8 cellular contexts compared by ENCODE assay signal in the genomic region with DNA sequence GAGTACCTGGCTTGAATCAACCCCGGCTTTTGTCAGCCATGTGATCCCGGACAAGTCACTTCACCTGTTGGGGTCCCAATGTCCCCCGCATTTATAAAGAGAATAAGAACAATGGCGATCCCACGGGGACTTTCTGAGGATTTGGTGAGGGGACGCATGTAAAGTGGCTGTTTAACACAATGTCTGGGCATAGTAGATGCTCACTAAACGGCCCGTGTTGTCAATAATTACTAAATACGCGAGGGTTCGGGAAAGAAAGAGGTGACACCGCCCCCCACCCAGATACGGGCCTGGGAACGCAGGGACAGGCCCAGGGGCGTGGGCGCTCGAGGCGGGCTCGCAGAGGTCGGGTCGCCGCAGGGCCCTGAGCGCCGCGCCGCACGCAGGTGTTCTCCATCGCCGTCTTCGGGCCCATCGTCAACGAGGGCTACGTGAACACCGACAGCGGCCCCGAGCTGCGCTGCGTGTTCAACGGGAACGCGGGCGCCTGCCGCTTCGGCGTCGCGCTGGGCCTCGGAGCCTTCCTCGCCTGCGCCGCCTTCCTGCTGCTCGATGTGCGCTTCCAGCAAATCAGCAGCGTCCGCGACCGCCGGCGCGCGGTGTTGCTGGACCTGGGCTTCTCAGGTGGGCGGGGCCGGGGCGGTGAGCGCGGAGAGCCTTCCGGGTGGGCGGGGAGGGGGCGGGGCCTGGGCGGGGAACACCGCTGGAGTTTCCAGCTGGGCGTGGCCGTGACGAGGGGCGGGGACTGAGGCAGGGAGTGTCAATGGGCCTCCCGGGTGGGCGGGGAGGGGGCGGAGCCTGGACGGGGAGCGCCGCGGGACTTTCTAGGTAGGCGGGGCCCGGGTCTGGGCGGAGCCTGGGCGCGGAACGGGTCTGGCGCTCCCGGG. TPM values are rescaled to one million over a fixed set of nuclear protein-coding genes. Genes with fewer than 3 reads are reported as not detected.
DNase-seq lines count a peak whose midpoint lies in the region; ATAC-seq and TF ChIP-seq lines count a peak whose summit lies in the region.

No MANE protein-coding gene starts in this region.

- no peak for TF ChIP-seq CTCF in cardiac muscle cell (IDR thresholded peaks at IDR 0.05; ENCODE audit: low read depth, low read length)
- no peak for TF ChIP-seq CTCF in thoracic aorta (IDR thresholded peaks at IDR 0.05)

- H4K12ac ChIP-seq in trophoblast cell (ENCODE audit: low read depth, low read length): no peak overlapping the region

- no peak overlapping the region for H3K4ac ChIP-seq in trophoblast cell (ENCODE audit: low read depth, low read length)

- DNase-seq in T follicular helper cell (ENCODE audit: low read depth) (peak; percentile 99), cardiac muscle cell (ENCODE audit: low read depth in 1 of 2, low spot score in 1 of 2) (peak; percentile 93 to 95), trophoblast cell (peak; percentile 86 to 92), thoracic aorta (ENCODE audit: low spot score) (peak; percentile 67), cortex of kidney (lab: John Stamatoyannopoulos, UW) (no peak)
- peak; percentile 97 for DNase-seq in activated naive CD8-positive, alpha-beta T cell treated with anti-CD3 and anti-CD28 coated beads, Interleukin-2, amount 50 U/mL, for 24 hours

- H3K4me1 Mint-ChIP-seq in activated naive CD8-positive, alpha-beta T cell treated with anti-CD3 and anti-CD28 coated beads, Interleukin-2, amount 50 U/mL, for 24 hours: peaks cover 39% of the 10 kb centered on the region

- peak overlapping the region; percentile 70 for H3K4me3 Mint-ChIP-seq in activated naive CD8-positive, alpha-beta T cell treated with anti-CD3 and anti-CD28 coated beads, Interleukin-2, amount 50 U/mL, for 24 hours

- H3K27ac ChIP-seq in cardiac muscle cell: no peak overlapping the region
- no peak overlapping the region for H3K27ac ChIP-seq in trophoblast cell (ENCODE audit: low read depth, low read length)
- H3K27ac ChIP-seq in thoracic aorta: no peak overlapping the region

- no peak overlapping the region for H2BK120ac ChIP-seq in trophoblast cell (ENCODE audit: insufficient read depth, low read length, poor library complexity)

- H3K23ac ChIP-seq in trophoblast cell (ENCODE audit: low read length): no peak overlapping the region

- peak overlapping the region; percentile 89 for H2AFZ ChIP-seq in trophoblast cell (ENCODE audit: insufficient read depth, low read length, poor library complexity)

- peak overlapping the region; percentile 42 for H3K4me2 ChIP-seq in trophoblast cell (ENCODE audit: low read length)

- H3K36me3 ChIP-seq in cardiac muscle cell: no peaks in the 10 kb centered on the region
- H3K36me3 ChIP-seq in trophoblast cell (ENCODE audit: control insufficient read depth in 1 of 2, insufficient read depth in 2 of 2, low read length in 2 of 2): peaks cover 4 to 6% of the 10 kb centered on the region in 2 experiments
- peaks cover 4% of the 10 kb centered on the region for H3K36me3 ChIP-seq in thoracic aorta

- H3K27me3 Mint-ChIP-seq in activated naive CD8-positive, alpha-beta T cell treated with anti-CD3 and anti-CD28 coated beads, Interleukin-2, amount 50 U/mL, for 24 hours: peaks cover 13% of the 10 kb centered on the region

- H3K27ac Mint-ChIP-seq in activated naive CD8-positive, alpha-beta T cell treated with anti-CD3 and anti-CD28 coated beads, Interleukin-2, amount 50 U/mL, for 24 hours: peak overlapping the region; percentile 82

- H3K9me3 Mint-ChIP-seq in activated naive CD8-positive, alpha-beta T cell treated with anti-CD3 and anti-CD28 coated beads, Interleukin-2, amount 50 U/mL, for 24 hours: no peaks in the 10 kb centered on the region

- peak overlapping the region; percentile 87 for H4K8ac ChIP-seq in trophoblast cell (ENCODE audit: low read depth, low read length)

- peaks cover 5% of the 10 kb centered on the region for H3K79me1 ChIP-seq in trophoblast cell (ENCODE audit: low read length)

- H3K14ac ChIP-seq in trophoblast cell (ENCODE audit: low read length): peak overlapping the region; percentile 53

- H3K27me3 ChIP-seq in cardiac muscle cell (peaks cover 26% of the 10 kb centered on the region), trophoblast cell (ENCODE audit: insufficient read depth, low read length) (peaks cover 33% of the 10 kb centered on the region), thoracic aorta (replicated peaks; ENCODE audit: insufficient read depth) (peaks cover 7% of the 10 kb centered on the region)

- peak overlapping the region; percentile 25 for H2BK12ac ChIP-seq in trophoblast cell (ENCODE audit: low read length)

- no peaks in the 10 kb centered on the region for H3K9me3 ChIP-seq in cardiac muscle cell (ENCODE audit: low read depth)
- peaks cover 19% of the 10 kb centered on the region for H3K9me3 ChIP-seq in trophoblast cell (ENCODE audit: insufficient read depth, low read depth, low read length)
- no peaks in the 10 kb centered on the region for H3K9me3 ChIP-seq in thoracic aorta

- peak overlapping the region; percentile 56 for H4K91ac ChIP-seq in trophoblast cell (ENCODE audit: low read depth, low read length)

- no peak overlapping the region for H2BK5ac ChIP-seq in trophoblast cell (ENCODE audit: low read depth, low read length, poor library complexity)

- H3K4me3 ChIP-seq in cardiac muscle cell (peak overlapping the region; percentile 1), trophoblast cell (ENCODE audit: low read depth, low read length) (peak overlapping the region; percentile 42), thoracic aorta (peak overlapping the region; percentile 65)

- no peaks in the 10 kb centered on the region for H3K79me2 ChIP-seq in trophoblast cell (ENCODE audit: control insufficient read depth, insufficient read depth, low read length, poor library complexity)

- no peak overlapping the region for H2AK5ac ChIP-seq in trophoblast cell (ENCODE audit: low read length)

- H3K4me1 ChIP-seq in cardiac muscle cell (ENCODE audit: low read depth): no peaks in the 10 kb centered on the region
- H3K4me1 ChIP-seq in trophoblast cell (ENCODE audit: control insufficient read depth in 1 of 2, insufficient read depth in 2 of 2, low read length in 2 of 2): peaks cover 9 to 18% of the 10 kb centered on the region in 2 experiments
- H3K4me1 ChIP-seq in thoracic aorta (ENCODE audit: control insufficient read depth in 1 of 2, low read depth in 2 of 2): peaks cover 9 to 25% of the 10 kb centered on the region in 2 donors

- ATAC-seq in GM18867 (IDR thresholded peaks at IDR 0.05; ENCODE audit: unreplicated experiment) (peak; percentile 50), HG03095 (IDR thresholded peaks at IDR 0.05; ENCODE audit: unreplicated experiment) (peak; percentile 40), thoracic aorta (ENCODE audit: insufficient number of reproducible peaks, low FRiP score, low read depth) (peak; percentile 39)
- ATAC-seq in activated naive CD8-positive, alpha-beta T cell treated with anti-CD3 and anti-CD28 coated beads, Interleukin-2, amount 50 U/mL, for 24 hours: peak; percentile 42

- peaks cover 3% of the 10 kb centered on the region for H3K36me3 Mint-ChIP-seq in activated naive CD8-positive, alpha-beta T cell treated with anti-CD3 and anti-CD28 coated beads, Interleukin-2, amount 50 U/mL, for 24 hours (ENCODE audit: low read depth)

- H3K18ac ChIP-seq in trophoblast cell (ENCODE audit: low read length): peak overlapping the region; percentile 78

- H3K9ac ChIP-seq in trophoblast cell (ENCODE audit: low read length): no peak overlapping the region

- WGBS in trophoblast cell (ENCODE audit: extremely low coverage, insufficient coverage, insufficient read length): no CpG with 5 or more reads among the region's 90 CpGs

RNA-seq across cellular contexts. Expression of gene SYNGR3, which starts 2.1 kb away (rescaled TPM):
- total RNA-seq in cardiac muscle cell (27.2 and 28.5 TPM in 2 replicates), thoracic aorta (1 to 10 TPM in 1 of 2 donors, under 1 TPM in 1; 0.49 to 1.5 TPM)
- 21.8 and 27.1 TPM in 2 replicates for polyA plus RNA-seq in cardiac muscle cell
- polyA plus RNA-seq in trophoblast cell (2013): 1.2 and 1.3 TPM in 2 replicates

RNA-seq across cellular contexts. Expression of gene GFER, which starts 7.8 kb away (rescaled TPM):
- total RNA-seq in cardiac muscle cell (52.8 and 53.5 TPM in 2 replicates), thoracic aorta (10 to 100 TPM; 12.4 to 14.6 TPM)
- 43.8 and 46.9 TPM in 2 replicates for polyA plus RNA-seq in cardiac muscle cell
- 38.2 and 39.4 TPM in 2 replicates for polyA plus RNA-seq in trophoblast cell (2013)

RNA-seq across cellular contexts. Expression of gene NOXO1, which starts 10.6 kb away (rescaled TPM):
- total RNA-seq in cardiac muscle cell (0.25 and 1.3 TPM in 2 replicates), thoracic aorta (not detected)
- 0.80 and 1.2 TPM in 2 replicates for polyA plus RNA-seq in cardiac muscle cell
- 0.37 and 0.38 TPM in 2 replicates for polyA plus RNA-seq in trophoblast cell (2013)

RNA-seq across cellular contexts. Expression of gene ZNF598, which starts 17.8 kb away (rescaled TPM):
- 35.6 and 50.4 TPM in 2 replicates for total RNA-seq in cardiac muscle cell
- polyA plus RNA-seq in cardiac muscle cell: 28.8 and 34.5 TPM in 2 replicates
- 29.9 and 32.0 TPM in 2 replicates for polyA plus RNA-seq in trophoblast cell (2013)
- total RNA-seq in thoracic aorta: 10 to 100 TPM; 65.8 to 68.5 TPM

RNA-seq across cellular contexts. Expression of gene TBL3, which starts 20.0 kb away (rescaled TPM):
- 72.4 and 94.7 TPM in 2 replicates for total RNA-seq in cardiac muscle cell
- polyA plus RNA-seq in cardiac muscle cell: 67.3 and 82.9 TPM in 2 replicates
- 22.0 and 22.9 TPM in 2 replicates for polyA plus RNA-seq in trophoblast cell (2013)
- 10 to 100 TPM; 22.2 to 44.8 TPM for total RNA-seq in thoracic aorta

Comparison
In these comparisons a context has a peak if more than half of its experiments do, and no peak if none do; other contexts are left out.
1. H3K4me3 ChIP-seq: peak in every context shown above with its lines; median percentile 65 in thoracic aorta; 42 in trophoblast cell; 1 in cardiac muscle cell.
2. RNA of gene SYNGR3, which starts 2.1 kb away (total RNA-seq): 27.2 to 28.5 TPM in cardiac muscle cell; 0.49 to 1.5 TPM in thoracic aorta; every median in the first group is over 10 times any median in the second.
3. Peak in every context shown above with its lines, with median percentiles within 50 percentile points of each other: ATAC-seq.